Comparison of ENCODE assay signal across 34 cellular contexts in the genomic region with DNA sequence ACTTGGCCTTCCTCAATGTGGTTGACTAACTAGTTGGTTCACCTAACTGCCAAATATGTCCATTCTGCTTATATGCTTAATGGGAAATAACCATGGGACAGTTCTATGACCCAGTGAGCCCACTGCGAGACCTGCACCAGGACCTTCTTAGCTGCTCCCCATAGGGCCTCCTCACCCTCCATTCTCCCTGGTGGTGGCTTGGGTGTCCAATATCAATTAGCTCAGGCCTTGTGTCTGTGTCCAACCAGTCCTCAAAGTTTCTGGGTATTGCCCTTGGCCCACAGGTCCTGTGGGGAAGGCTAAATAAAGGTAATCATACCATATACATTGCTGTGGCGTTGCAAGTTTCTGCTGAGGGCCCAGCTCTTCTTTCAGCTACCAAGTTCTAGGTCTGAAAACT.
"Had no signal": no experiment of that assay in that cellular context is flagged by ENCODE, and none has a peak within 500 bp of the region (broad histone marks: within the 10 kb centered on the region; RNA-seq: fewer than 3 reads in every experiment).

No MANE protein-coding gene starts in this region.

- H3K36me3 ChIP-seq: adrenal gland, brain microvascular endothelial cell, breast epithelium had no signal

- H3K27me3 ChIP-seq: adrenal gland, body of pancreas, brain microvascular endothelial cell, breast epithelium had no signal

- H3K27ac ChIP-seq: adrenal gland, body of pancreas, brain microvascular endothelial cell, breast epithelium, VCaP had no signal

- H3K4me1 Mint-ChIP-seq: activated naive CD4-positive, alpha-beta T cell treated with anti-CD3 and anti-CD28 coated beads, Interleukin-2, amount 50 U/mL, for 24 hours had no signal

- H3K27ac Mint-ChIP-seq: activated B cell treated with CpG ODN at 0.5 μM for 24 hours; activated CD4-positive, alpha-beta memory T cell treated with anti-CD3 and anti-CD28 coated beads for 36 hours; activated CD4-positive, alpha-beta T cell treated with anti-CD3 and anti-CD28 coated beads, Interleukin-2, amount 10 ng/mL, durations not matched to agents 24 days and 14 days; activated CD8-positive, alpha-beta memory T cell treated with anti-CD3 and anti-CD28 coated beads, Interleukin-2, amount 10 ng/mL, durations not matched to agents 7 days and 5 days; activated CD8-positive, alpha-beta T cell treated with anti-CD3 and anti-CD28 coated beads for 36 hours; activated naive CD4-positive, alpha-beta T cell treated with anti-CD3 and anti-CD28 coated beads, Interleukin-2, amount 10 ng/mL, durations not matched to agents 7 days and 5 days; activated naive CD4-positive, alpha-beta T cell treated with anti-CD3 and anti-CD28 coated beads, Interleukin-2, amount 50 U/mL, for 24 hours; activated naive CD8-positive, alpha-beta T cell; activated T-cell treated with anti-CD3 and anti-CD28 coated beads, Interleukin-2, amount 50 U/mL, for 24 hours; activated T-helper 2 cell treated with anti-CD3 and anti-CD28 coated beads, Interferon-gamma antibody, Interleukin-2, Interleukin-4, amounts not matched to agents 10 μg/mL and 5 μg/mL and 100 μg/mL, durations not matched to agents 14 hours and 24 hours and 36 hours; T-helper 1 cell treated with Interleukin-12 subunit alpha and Interleukin-12 subunit beta and Interleukin-4 antibody, amounts not matched to agents 30 μg/mL and 1 μg/mL, for 36 hours; T-helper 2 cell treated with Interferon-gamma antibody and Interleukin-4, amounts not matched to agents 5 μg/mL and 100 μg/mL, for 36 hours had no signal

- H3K36me3 Mint-ChIP-seq: activated CD4-positive, alpha-beta memory T cell treated with anti-CD3 and anti-CD28 coated beads for 36 hours; activated CD8-positive, alpha-beta memory T cell treated with anti-CD3 and anti-CD28 coated beads, Interleukin-2, amount 10 ng/mL, durations not matched to agents 7 days and 5 days; activated naive CD4-positive, alpha-beta T cell treated with anti-CD3 and anti-CD28 coated beads, Interleukin-2, amount 10 ng/mL, durations not matched to agents 7 days and 5 days; activated naive CD8-positive, alpha-beta T cell had no signal

- H3K4me1 ChIP-seq: body of pancreas had no signal

- DNase-seq: activated B cell treated with CpG ODN at 0.5 μM for 24 hours; activated CD4-positive, alpha-beta memory T cell treated with anti-CD3 and anti-CD28 coated beads for 36 hours; activated CD4-positive, alpha-beta T cell treated with anti-CD3 and anti-CD28 coated beads for 4 hours; activated CD4-positive, alpha-beta T cell treated with anti-CD3 and anti-CD28 coated beads, Interleukin-2, amount 10 ng/mL, durations not matched to agents 24 days and 14 days; activated CD4-positive, alpha-beta T cell treated with anti-CD3 and anti-CD28 coated beads, Interleukin-2, amount 50 U/mL, for 1 hour; activated CD4-positive, alpha-beta T cell treated with anti-CD3 and anti-CD28 coated beads, Interleukin-2, amount 50 U/mL, for 4 hours; activated CD4-positive, CD25-positive, alpha-beta regulatory T cell treated with anti-CD3 and anti-CD28 coated beads, Interleukin-2, amount 50 U/mL, for 72 hours; activated CD8-positive, alpha-beta memory T cell treated with anti-CD3 and anti-CD28 coated beads for 24 hours; activated CD8-positive, alpha-beta memory T cell treated with anti-CD3 and anti-CD28 coated beads, Interleukin-2, amount 10 ng/mL, durations not matched to agents 7 days and 5 days; activated CD8-positive, alpha-beta memory T cell treated with anti-CD3 and anti-CD28 coated beads, Interleukin-2, amount 50 U/mL, for 48 hours; activated CD8-positive, alpha-beta T cell treated with anti-CD3 and anti-CD28 coated beads for 36 hours; activated effector memory CD4-positive, alpha-beta T cell treated with Interleukin-2 at 50 U/mL for 16 hours; activated gamma-delta T cell; activated naive CD4-positive, alpha-beta T cell treated with anti-CD3 and anti-CD28 coated beads, Interleukin-2, amount 10 ng/mL, durations not matched to agents 7 days and 5 days; activated naive CD4-positive, alpha-beta T cell treated with Interleukin-2 at 50 U/mL for 16 hours; activated T-cell treated with anti-CD3 and anti-CD28 coated beads, Interleukin-2, amount 50 U/mL, for 24 hours; adrenal gland; amniotic stem cell; aorta; body of pancreas; brain microvascular endothelial cell; central memory CD4-positive, alpha-beta T cell; T-helper 1 cell; T-helper 2 cell; T-helper 9 cell had no signal

- H3K4me3 Mint-ChIP-seq: activated B cell treated with CpG ODN at 0.5 μM for 24 hours; activated CD4-positive, alpha-beta memory T cell treated with anti-CD3 and anti-CD28 coated beads for 36 hours; activated CD4-positive, alpha-beta T cell treated with anti-CD3 and anti-CD28 coated beads, Interleukin-2, amount 10 ng/mL, durations not matched to agents 24 days and 14 days; activated CD8-positive, alpha-beta memory T cell treated with anti-CD3 and anti-CD28 coated beads, Interleukin-2, amount 10 ng/mL, durations not matched to agents 7 days and 5 days; activated CD8-positive, alpha-beta T cell treated with anti-CD3 and anti-CD28 coated beads for 36 hours; activated naive CD4-positive, alpha-beta T cell treated with anti-CD3 and anti-CD28 coated beads, Interleukin-2, amount 10 ng/mL, durations not matched to agents 7 days and 5 days; activated naive CD4-positive, alpha-beta T cell treated with anti-CD3 and anti-CD28 coated beads, Interleukin-2, amount 50 U/mL, for 24 hours; activated naive CD8-positive, alpha-beta T cell; activated T-cell treated with anti-CD3 and anti-CD28 coated beads, Interleukin-2, amount 50 U/mL, for 24 hours; T-helper 1 cell treated with Interleukin-12 subunit alpha and Interleukin-12 subunit beta and Interleukin-4 antibody, amounts not matched to agents 30 μg/mL and 1 μg/mL, for 36 hours; T-helper 2 cell treated with Interferon-gamma antibody and Interleukin-4, amounts not matched to agents 5 μg/mL and 100 μg/mL, for 36 hours had no signal

- H3K4me3 ChIP-seq: adrenal gland, body of pancreas, breast epithelium had no signal

- ATAC-seq: activated CD8-positive, alpha-beta memory T cell treated with anti-CD3 and anti-CD28 coated beads, Interleukin-2, amount 10 ng/mL, durations not matched to agents 7 days and 5 days; activated CD8-positive, alpha-beta T cell treated with anti-CD3 and anti-CD28 coated beads for 36 hours; body of pancreas had no signal

- H3K9me3 Mint-ChIP-seq: activated B cell treated with CpG ODN at 0.5 μM for 24 hours; activated CD4-positive, alpha-beta memory T cell treated with anti-CD3 and anti-CD28 coated beads for 36 hours; activated CD8-positive, alpha-beta T cell treated with anti-CD3 and anti-CD28 coated beads for 36 hours; activated naive CD4-positive, alpha-beta T cell treated with anti-CD3 and anti-CD28 coated beads, Interleukin-2, amount 10 ng/mL, durations not matched to agents 7 days and 5 days; activated naive CD4-positive, alpha-beta T cell treated with anti-CD3 and anti-CD28 coated beads, Interleukin-2, amount 50 U/mL, for 24 hours; activated T-cell treated with anti-CD3 and anti-CD28 coated beads, Interleukin-2, amount 50 U/mL, for 24 hours; activated T-helper 2 cell treated with anti-CD3 and anti-CD28 coated beads, Interferon-gamma antibody, Interleukin-2, Interleukin-4, amounts not matched to agents 10 μg/mL and 5 μg/mL and 100 μg/mL, durations not matched to agents 14 hours and 24 hours and 36 hours; T-helper 1 cell treated with Interleukin-12 subunit alpha and Interleukin-12 subunit beta and Interleukin-4 antibody, amounts not matched to agents 30 μg/mL and 1 μg/mL, for 36 hours; T-helper 2 cell treated with Interferon-gamma antibody and Interleukin-4, amounts not matched to agents 5 μg/mL and 100 μg/mL, for 36 hours had no signal

- FAIRE-seq: astrocyte, TTC549 had no signal

- H3K27me3 Mint-ChIP-seq: activated B cell treated with CpG ODN at 0.5 μM for 24 hours; activated CD4-positive, alpha-beta memory T cell treated with anti-CD3 and anti-CD28 coated beads for 36 hours; activated CD4-positive, alpha-beta T cell treated with anti-CD3 and anti-CD28 coated beads, Interleukin-2, amount 10 ng/mL, durations not matched to agents 24 days and 14 days; activated CD8-positive, alpha-beta memory T cell treated with anti-CD3 and anti-CD28 coated beads, Interleukin-2, amount 10 ng/mL, durations not matched to agents 7 days and 5 days; activated naive CD8-positive, alpha-beta T cell had no signal

- H3K9me3 ChIP-seq: adrenal gland, body of pancreas, breast epithelium had no signal
